In the genomic region with DNA sequence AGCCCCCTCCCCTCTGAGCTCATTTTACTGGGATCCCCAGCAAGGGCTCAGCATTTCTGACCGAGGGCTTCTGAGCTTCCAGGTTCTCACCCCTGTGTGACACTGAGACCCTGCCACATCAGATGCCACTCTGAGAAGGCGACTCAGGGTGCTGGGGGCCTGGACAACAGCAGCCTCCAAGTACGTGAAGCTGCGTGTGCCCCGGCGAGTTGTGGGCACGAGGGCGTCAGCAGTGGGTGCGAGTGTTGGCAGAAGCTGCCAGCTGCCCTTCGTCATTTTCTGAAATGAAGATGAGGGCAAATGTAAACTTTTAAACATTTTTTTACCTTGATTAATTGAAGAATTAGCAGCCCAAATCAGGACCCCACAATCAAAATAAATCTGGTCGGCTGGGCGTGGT, we compare ENCODE assay signal across 23 cellular contexts.
"Had no signal": no experiment of that assay in that cellular context is flagged by ENCODE, and none has a peak within 500 bp of the region (broad histone marks: within the 10 kb centered on the region; RNA-seq: fewer than 3 reads in every experiment).

No MANE protein-coding gene starts in this region.

- H3K4me3 ChIP-seq: colonic mucosa, esophagus squamous epithelium, gastrocnemius medialis, heart right ventricle, left lung, lung had no signal

- ATAC-seq: effector memory CD8-positive, alpha-beta T cell; esophagus mucosa; gastrocnemius medialis; left cardiac atrium; left lung; left ventricle myocardium superior; naive thymus-derived CD4-positive, alpha-beta T cell had no signal

- DNase-seq: colonic mucosa; cortex of kidney; effector CD8-positive, alpha-beta T cell; effector memory CD8-positive, alpha-beta T cell; endodermal cell; erythroblast; esophagus squamous epithelium; foreskin melanocyte; gastrocnemius medialis; glutamatergic neuron; head of caudate nucleus; heart right ventricle; hippocampal formation; left ventricle myocardium superior; mammary epithelial cell; mesendoderm; midbrain; naive thymus-derived CD4-positive, alpha-beta T cell had no signal

- H3K27ac ChIP-seq: colonic mucosa, epithelial cell of prostate, esophagus squamous epithelium, gastrocnemius medialis, heart right ventricle, left lung had no signal

- H3K27me3 ChIP-seq: colonic mucosa, esophagus squamous epithelium, gastrocnemius medialis, heart right ventricle, left lung had no signal

- H3K36me3 ChIP-seq: colonic mucosa had no signal

- H3K9me3 ChIP-seq: colonic mucosa, esophagus squamous epithelium, gastrocnemius medialis, left lung had no signal

- H3K4me1 ChIP-seq: colonic mucosa, gastrocnemius medialis, left lung had no signal
